Comparison of ENCODE assay signal across 9 cellular contexts in genomic region chr1:220300442-220301121, GRCh38. TPM values are rescaled to one million over a fixed set of nuclear protein-coding genes. Genes with fewer than 3 reads are reported as not detected.
A peak's percentile ranks its signal among the peaks of the same experiment; 100 is the strongest.
DNase-seq lines count a peak whose midpoint lies in the region; ATAC-seq and TF ChIP-seq lines count a peak whose summit lies in the region.
"Had no signal": no experiment of that assay in that cellular context is flagged by ENCODE, and none has a peak within 500 bp of the region (broad histone marks: within the 10 kb centered on the region; RNA-seq: fewer than 3 reads in every experiment).

No MANE protein-coding gene starts in this region.

- TF ChIP-seq CTCF in esophagus squamous epithelium (IDR thresholded peaks at IDR 0.05), result no peak
- no peak for TF ChIP-seq CTCF in nephron (IDR thresholded peaks at IDR 0.05; ENCODE audit: unreplicated experiment in 3 of 3)

- DNase-seq in EH (ENCODE audit: low read depth) (peak; percentile 91), RKO (ENCODE audit: low spot score) (peak; percentile 75), esophagus squamous epithelium (lab: John Stamatoyannopoulos, UW) (no peak), SIG-M5 (lab: John Stamatoyannopoulos, UW) (no peak), NCI-H1930 (lab: John Stamatoyannopoulos, UW) (no peak)
- no peak for DNase-seq in activated naive CD4-positive, alpha-beta T cell treated with Interleukin-2 at 50 U/mL for 16 hours
- no peak for DNase-seq in stimulated activated naive B cell treated with anti-CD40 and anti-IgM and Interleukin-4, amounts not matched to agents 10 μg/mL and 1 μg/mL and 100 μg/mL, for 72 hours

- H3K4me3 Mint-ChIP-seq in nephron, result peak overlapping the region; percentile 31 to 61 (median 55)
- H3K4me3 Mint-ChIP-seq in stimulated activated naive B cell treated with anti-CD40 and anti-IgM and Interleukin-4, amounts not matched to agents 10 μg/mL and 1 μg/mL and 100 μg/mL, for 72 hours, result no peak overlapping the region

- H3K4me1 Mint-ChIP-seq in nephron, result peaks cover 9% of the 10 kb centered on the region
- H3K4me1 Mint-ChIP-seq in stimulated activated naive B cell treated with anti-CD40 and anti-IgM and Interleukin-4, amounts not matched to agents 10 μg/mL and 1 μg/mL and 100 μg/mL, for 72 hours, result no peaks in the 10 kb centered on the region

- no peak overlapping the region for H3K4me3 ChIP-seq in esophagus squamous epithelium
- H3K4me3 ChIP-seq: HAP-1 had no signal

- WGBS in esophagus squamous epithelium, 2 donors, result 30 to 39% methylated on average over 7 of the region's 7 CpGs

- no peaks in the 10 kb centered on the region for H3K9me3 ChIP-seq in esophagus squamous epithelium
- H3K9me3 ChIP-seq: HAP-1 had no signal

- TF ChIP-seq POLR2A in esophagus squamous epithelium (IDR thresholded peaks at IDR 0.05), result no peak

- H3K27ac Mint-ChIP-seq in nephron, result peak overlapping the region; percentile 77 to 88 (median 82)
- H3K27ac Mint-ChIP-seq in stimulated activated naive B cell treated with anti-CD40 and anti-IgM and Interleukin-4, amounts not matched to agents 10 μg/mL and 1 μg/mL and 100 μg/mL, for 72 hours, result no peak overlapping the region

- H3K4me1 ChIP-seq in esophagus squamous epithelium, result peaks cover 0 to 14% (median 9%) of the 10 kb centered on the region in 3 donors

- H3K27me3 Mint-ChIP-seq in nephron (ENCODE audit: low read depth), result peaks cover 10% of the 10 kb centered on the region
- peaks cover 25 to 31% of the 10 kb centered on the region in 2 donors for H3K27me3 Mint-ChIP-seq in stimulated activated naive B cell treated with anti-CD40 and anti-IgM and Interleukin-4, amounts not matched to agents 10 μg/mL and 1 μg/mL and 100 μg/mL, for 72 hours

- no peaks in the 10 kb centered on the region for H3K27me3 ChIP-seq in esophagus squamous epithelium

- H3K36me3 ChIP-seq in esophagus squamous epithelium, result no peaks in the 10 kb centered on the region
- H3K36me3 ChIP-seq: HAP-1 had no signal

- no peak for ATAC-seq in stimulated activated naive B cell treated with anti-CD40 and anti-IgM and Interleukin-4, amounts not matched to agents 10 μg/mL and 1 μg/mL and 100 μg/mL, for 72 hours (replicated peaks)

- intact Hi-C loops in esophagus squamous epithelium (cut with DNase I), result no loop called here

- no peaks in the 10 kb centered on the region for H3K36me3 Mint-ChIP-seq in nephron (ENCODE audit: low read depth)
- no peaks in the 10 kb centered on the region for H3K36me3 Mint-ChIP-seq in stimulated activated naive B cell treated with anti-CD40 and anti-IgM and Interleukin-4, amounts not matched to agents 10 μg/mL and 1 μg/mL and 100 μg/mL, for 72 hours

- H3K27ac ChIP-seq in esophagus squamous epithelium, result peak overlapping the region in 3 of 4 donors; percentile 53 to 58 (median 55)

- H3K9me3 Mint-ChIP-seq in nephron, result peaks cover 7% of the 10 kb centered on the region
- no peaks in the 10 kb centered on the region for H3K9me3 Mint-ChIP-seq in stimulated activated naive B cell treated with anti-CD40 and anti-IgM and Interleukin-4, amounts not matched to agents 10 μg/mL and 1 μg/mL and 100 μg/mL, for 72 hours

RNA-seq across cellular contexts. Expression of gene RAB3GAP2, which starts 28.3 kb away (rescaled TPM):
- 10 to 100 TPM; 13.8 to 28.0 (median 20.4) TPM for total RNA-seq in esophagus squamous epithelium

Comparison
In these comparisons a context has a peak if more than half of its experiments do, and no peak if none do; other contexts are left out.
1. DNase-seq: peak in EH (single experiment) and RKO (single experiment); none in esophagus squamous epithelium (single experiment), activated naive CD4-positive, alpha-beta T cell treated with Interleukin-2 at 50 U/mL for 16 hours (single experiment), SIG-M5 (single experiment), stimulated activated naive B cell treated with anti-CD40 and anti-IgM and Interleukin-4, amounts not matched to agents 10 μg/mL and 1 μg/mL and 100 μg/mL, for 72 hours (single experiment) and NCI-H1930 (0 of 2).
2. H3K4me3 Mint-ChIP-seq: peak in nephron (3 of 3); none in stimulated activated naive B cell treated with anti-CD40 and anti-IgM and Interleukin-4, amounts not matched to agents 10 μg/mL and 1 μg/mL and 100 μg/mL, for 72 hours (0 of 2).